In genomic region chr1:199056721-199057120, GRCh38 we compare ENCODE assay signal across 23 cellular contexts.
DNase-seq lines count a peak whose midpoint lies in the region; ATAC-seq and TF ChIP-seq lines count a peak whose summit lies in the region.
"Had no signal": no experiment of that assay in that cellular context is flagged by ENCODE, and none has a peak within 500 bp of the region (broad histone marks: within the 10 kb centered on the region; RNA-seq: fewer than 3 reads in every experiment).

No MANE protein-coding gene starts in this region.

- no peak overlapping the region for H3K27ac Mint-ChIP-seq in natural killer cell
- no peak overlapping the region for H3K27ac Mint-ChIP-seq in natural killer cell treated with Interleukin-12 subunit alpha and Interleukin-12 subunit beta and Interleukin-15 and Interleukin-18, amount 100 ng/mL, for 72 hours
- H3K27ac Mint-ChIP-seq: B cell; CD4-positive, alpha-beta T cell; CD8-positive, alpha-beta T cell had no signal

- intact Hi-C loops in natural killer cell (cut with micrococcal nuclease), result no loop called here

- no peak overlapping the region for H3K4me3 ChIP-seq in OCI-LY3 (ENCODE audit: low read length)
- no peak overlapping the region for H3K4me3 ChIP-seq in thymus (ENCODE audit: low read length)
- no peak overlapping the region for H3K4me3 ChIP-seq in SJCRH30
- H3K4me3 ChIP-seq: A549; BLaER1 treated with 17β-estradiol and CSF1 and Interleukin-3, amounts not matched to agents 10 nM and 100 nM; GM12878 had no signal

- ATAC-seq in natural killer cell (peak; percentile 30 to 69 (median 40)), esophagus mucosa (no peak)
- no peak for ATAC-seq in natural killer cell treated with Interleukin-12 subunit alpha and Interleukin-12 subunit beta and Interleukin-15 and Interleukin-18, amount 100 ng/mL, for 72 hours
- ATAC-seq: A549; CD8-positive, alpha-beta T cell; GM12878 had no signal

- 0 out of 2 replicates have a peak overlapping the region, but pooled peaks have one; percentile 7 for H2AFZ ChIP-seq in OCI-LY3 (ENCODE audit: low read depth, low read length)

- TF ChIP-seq CTCF in natural killer cell (IDR thresholded peaks at IDR 0.05) (no peak), OCI-LY3 (IDR thresholded peaks at IDR 0.05; ENCODE audit: low read depth, low read length) (no peak)

- H3K4me1 Mint-ChIP-seq in natural killer cell, result peaks cover 9 to 11% of the 10 kb centered on the region in 2 donors
- H3K4me1 Mint-ChIP-seq in natural killer cell treated with Interleukin-12 subunit alpha and Interleukin-12 subunit beta and Interleukin-15 and Interleukin-18, amount 100 ng/mL, for 72 hours (ENCODE audit: low read depth in 2 of 2), result peaks cover 0 to 7% of the 10 kb centered on the region in 2 donors
- H3K4me1 Mint-ChIP-seq: B cell had no signal

- H3K9ac ChIP-seq in OCI-LY3 (ENCODE audit: low read length), result no peak overlapping the region
- H3K9ac ChIP-seq: BLaER1 treated with 17β-estradiol and CSF1 and Interleukin-3, amounts not matched to agents 10 nM and 100 nM had no signal

- no peaks in the 10 kb centered on the region for H3K9me3 Mint-ChIP-seq in natural killer cell
- H3K9me3 Mint-ChIP-seq in natural killer cell treated with Interleukin-12 subunit alpha and Interleukin-12 subunit beta and Interleukin-15 and Interleukin-18, amount 100 ng/mL, for 72 hours, result peaks cover 3% of the 10 kb centered on the region
- H3K9me3 Mint-ChIP-seq: CD4-positive, alpha-beta T cell; CD8-positive, alpha-beta T cell had no signal

- H3K4me2 ChIP-seq in OCI-LY3 (ENCODE audit: low read length), result no peak overlapping the region
- H3K4me2 ChIP-seq: A549; BLaER1 treated with 17β-estradiol and CSF1 and Interleukin-3, amounts not matched to agents 10 nM and 100 nM had no signal

- H4K20me1 ChIP-seq in OCI-LY3 (ENCODE audit: insufficient read depth, low read length), result no peaks in the 10 kb centered on the region
- H4K20me1 ChIP-seq: BLaER1 treated with 17β-estradiol and CSF1 and Interleukin-3, amounts not matched to agents 10 nM and 100 nM had no signal

- 73% methylated on average over 2 of the region's 2 CpGs for WGBS in thymus

- H3K36me3 ChIP-seq in KOPT-K1 (ENCODE audit: insufficient read depth, low read length) (peaks cover 8% of the 10 kb centered on the region; the same call in 1 of the 2 replicates), OCI-LY3 (replicated peaks; ENCODE audit: low read depth, low read length) (no peaks in the 10 kb centered on the region), thymus (ENCODE audit: control insufficient read depth, insufficient read depth) (no peaks in the 10 kb centered on the region), SJCRH30 (no peaks in the 10 kb centered on the region)
- H3K36me3 ChIP-seq: BLaER1 treated with 17β-estradiol and CSF1 and Interleukin-3, amounts not matched to agents 10 nM and 100 nM had no signal

- H3K27ac ChIP-seq in KOPT-K1 (ENCODE audit: low read depth, low read length, poor library complexity, severe bottlenecking), result peak overlapping the region; percentile 96
- no peak overlapping the region for H3K27ac ChIP-seq in OCI-LY3 (ENCODE audit: low read length)
- peak overlapping the region; percentile 22 for H3K27ac ChIP-seq in thymus (ENCODE audit: low read depth)
- H3K27ac ChIP-seq in SJCRH30, result no peak overlapping the region
- H3K27ac ChIP-seq: 22Rv1; A549; BLaER1 treated with 17β-estradiol and CSF1 and Interleukin-3, amounts not matched to agents 10 nM and 100 nM; C4-2B had no signal

- H3K9me3 ChIP-seq in KOPT-K1 (ENCODE audit: insufficient read depth, low read length, poor library complexity, severe bottlenecking) (peaks cover under 1% of the 10 kb centered on the region), OCI-LY3 (ENCODE audit: insufficient read depth, low read length) (no peaks in the 10 kb centered on the region), thymus (ENCODE audit: control insufficient read depth) (no peaks in the 10 kb centered on the region), SJCRH30 (replicated peaks) (no peaks in the 10 kb centered on the region)
- H3K9me3 ChIP-seq: A549, Caco-2 had no signal

- no peaks in the 10 kb centered on the region for H3K36me3 Mint-ChIP-seq in natural killer cell
- peaks cover 4% of the 10 kb centered on the region for H3K36me3 Mint-ChIP-seq in natural killer cell treated with Interleukin-12 subunit alpha and Interleukin-12 subunit beta and Interleukin-15 and Interleukin-18, amount 100 ng/mL, for 72 hours
- H3K36me3 Mint-ChIP-seq: CD8-positive, alpha-beta T cell had no signal

- H3K4me3 Mint-ChIP-seq in natural killer cell, result no peak overlapping the region
- no peak overlapping the region for H3K4me3 Mint-ChIP-seq in natural killer cell treated with Interleukin-12 subunit alpha and Interleukin-12 subunit beta and Interleukin-15 and Interleukin-18, amount 100 ng/mL, for 72 hours
- H3K4me3 Mint-ChIP-seq: B cell; CD4-positive, alpha-beta T cell; CD8-positive, alpha-beta T cell had no signal

- H3K4me1 ChIP-seq in OCI-LY3 (ENCODE audit: low read length) (no peaks in the 10 kb centered on the region), thymus (ENCODE audit: control insufficient read depth, insufficient read depth, low read length) (peaks cover 15% of the 10 kb centered on the region), SJCRH30 (no peaks in the 10 kb centered on the region)
- H3K4me1 ChIP-seq: A549; BLaER1 treated with 17β-estradiol and CSF1 and Interleukin-3, amounts not matched to agents 10 nM and 100 nM; Caco-2 had no signal

- no peaks in the 10 kb centered on the region for H3K27me3 ChIP-seq in OCI-LY3 (ENCODE audit: low read depth, low read length)
- H3K27me3 ChIP-seq in thymus (ENCODE audit: control insufficient read depth, insufficient read depth), result no peaks in the 10 kb centered on the region
- no peaks in the 10 kb centered on the region for H3K27me3 ChIP-seq in SJCRH30
- H3K27me3 ChIP-seq: BLaER1 treated with 17β-estradiol and CSF1 and Interleukin-3, amounts not matched to agents 10 nM and 100 nM had no signal

- no peak for DNase-seq in natural killer cell
- DNase-seq in natural killer cell treated with Interleukin-12 subunit alpha and Interleukin-12 subunit beta and Interleukin-15 and Interleukin-18, amount 100 ng/mL, for 72 hours (ENCODE audit: low spot score), result no peak
- DNase-seq in SJCRH30, result no peak
- no peak for DNase-seq in GDM1 (lab: John Stamatoyannopoulos, UW)
- DNase-seq: AML-193; Caco-2; Calu3; CD4-positive, alpha-beta T cell; CD8-positive, alpha-beta T cell; DMS 273 treated with DMSO at 0.1 percent for 48 hours; DMS153; DMS53; DMS79 had no signal

- H3K27me3 Mint-ChIP-seq in natural killer cell (ENCODE audit: low read depth in 2 of 2), result peaks cover 0 to 4% of the 10 kb centered on the region in 2 donors
- H3K27me3 Mint-ChIP-seq in natural killer cell treated with Interleukin-12 subunit alpha and Interleukin-12 subunit beta and Interleukin-15 and Interleukin-18, amount 100 ng/mL, for 72 hours, result no peaks in the 10 kb centered on the region
- H3K27me3 Mint-ChIP-seq: B cell; CD4-positive, alpha-beta T cell had no signal

- H3K79me2 ChIP-seq in OCI-LY3 (ENCODE audit: low read length), result no peaks in the 10 kb centered on the region

Comparison
In these comparisons a context has a peak if more than half of its experiments do, and no peak if none do; other contexts are left out.
1. ATAC-seq: peak in natural killer cell (3 of 3); none in natural killer cell treated with Interleukin-12 subunit alpha and Interleukin-12 subunit beta and Interleukin-15 and Interleukin-18, amount 100 ng/mL, for 72 hours (0 of 2) and esophagus mucosa (single experiment).
2. H3K27ac ChIP-seq: peak in KOPT-K1 (single experiment) and thymus (single experiment); none in OCI-LY3 (single experiment) and SJCRH30 (single experiment).